In genomic region chr16:56903866-56904265, GRCh38 we compare ENCODE assay signal across 1 cellular context.
TF ChIP-seq lines count a peak whose summit lies in the region.

No MANE protein-coding gene starts in this region.

TF ChIP-seq in HepG2, 621 proteins besides CTCF, POLR2A, EP300 and RAD21:
- no peak for TF ChIP-seq ATF7 (IDR thresholded peaks at IDR 0.05)
- TF ChIP-seq ATF7 (CRISPR knock-in tag; IDR thresholded peaks at IDR 0.05), result no peak
- TF ChIP-seq ZNF629 (CRISPR knock-in tag; conservative IDR thresholded peaks at IDR 0.05), result peak; percentile 60
